In genomic region chr5:133361922-133362321, GRCh38 we compare ENCODE assay signal across 15 cellular contexts.
DNase-seq lines count a peak whose midpoint lies in the region; ATAC-seq, FAIRE-seq and TF ChIP-seq lines count a peak whose summit lies in the region.
"Had no signal": no experiment of that assay in that cellular context is flagged by ENCODE, and none has a peak within 500 bp of the region (broad histone marks: within the 10 kb centered on the region; RNA-seq: fewer than 3 reads in every experiment).

No MANE protein-coding gene starts in this region.

- peaks cover 14% of the 10 kb centered on the region for H3K27me3 Mint-ChIP-seq in neural progenitor cell (ENCODE audit: insufficient read depth, low read depth)

- H3K9ac ChIP-seq in K562 (ENCODE audit: insufficient read depth in 1 of 2, low read depth in 2 of 2, low read length in 2 of 2) (no peak overlapping the region), neural progenitor cell (no peak overlapping the region)

- CTCF ChIA-PET in K562 (lab: Yijun Ruan, JAX; ENCODE audit: low intra/inter-chr PET ratio) = no interaction called here

- no peak for TF ChIP-seq EP300 in K562 (IDR thresholded peaks at IDR 0.05; ENCODE audit: low read length)

- no peak for TF ChIP-seq RAD21 in K562 (CRISPR knock-in tag; conservative IDR thresholded peaks at IDR 0.05 in 1 of 2, IDR thresholded peaks at IDR 0.05 in 1 of 2)

- in situ Hi-C loops in K562 (cut with MboI) = no loop called here

- H3K79me2 ChIP-seq in K562 (ENCODE audit: control insufficient read depth, insufficient read depth, low read length) (no peaks in the 10 kb centered on the region), neural progenitor cell (ENCODE audit: low read depth) (no peaks in the 10 kb centered on the region)

- H2AFZ ChIP-seq in K562 (ENCODE audit: low read depth, low read length) = no peak overlapping the region
- H2AFZ ChIP-seq in neural progenitor cell (replicated peaks) = no peak overlapping the region

- H3K4me1 Mint-ChIP-seq in neural progenitor cell = peaks cover 87% of the 10 kb centered on the region
- H3K4me1 Mint-ChIP-seq: CD4-positive, alpha-beta memory T cell had no signal

- WGBS in heart right ventricle, 2 donors = 74 to 81% methylated on average over 1 of the region's 1 CpG
- WGBS in K562 (ENCODE audit: insufficient coverage, low coverage, missing lambda C conversion rate) = 0% methylated on average over 1 of the region's 1 CpG

- H3K9me3 Mint-ChIP-seq in neural progenitor cell = no peaks in the 10 kb centered on the region
- H3K9me3 Mint-ChIP-seq: CD4-positive, alpha-beta memory T cell; GM23338 had no signal

- H4K20me1 ChIP-seq in K562 (replicated peaks; ENCODE audit: control insufficient read depth, insufficient read depth, low read length) = no peaks in the 10 kb centered on the region
- no peaks in the 10 kb centered on the region for H4K20me1 ChIP-seq in neural progenitor cell (ENCODE audit: low read depth)

- TF ChIP-seq POLR2A in K562 (conservative IDR thresholded peaks at IDR 0.05) = no peak

- DNase-seq in Right ventricle myocardium superior (no peak), heart right ventricle (no peak), K562 (ENCODE audit: extremely low read depth in 1 of 4, low spot score in 3 of 4) (no peak), neural progenitor cell (ENCODE audit: low spot score) (no peak), LoVo (ENCODE audit: low spot score) (no peak), H7 (no peak)
- DNase-seq: C1 segment of cervical spinal cord; CD4-positive, alpha-beta memory T cell; COR-L47; DMS53; GF-D8 had no signal

- POLR2A ChIA-PET in K562 (lab: Yijun Ruan, JAX) = no interaction called here

- no peaks in the 10 kb centered on the region for H3K36me3 Mint-ChIP-seq in neural progenitor cell
- H3K36me3 Mint-ChIP-seq: CD4-positive, alpha-beta memory T cell had no signal

- no peaks in the 10 kb centered on the region for H3K9me1 ChIP-seq in K562 (ENCODE audit: control insufficient read depth, insufficient read depth, low read length)

- H3K27me3 ChIP-seq in heart right ventricle (peaks cover 0 to 39% (median 12%) of the 10 kb centered on the region in 7 donors), K562 (ENCODE audit: control insufficient read depth in 2 of 2, insufficient read depth in 2 of 2, low read length in 2 of 2) (peaks cover 33 to 52% of the 10 kb centered on the region in 2 experiments), neural progenitor cell (no peaks in the 10 kb centered on the region), H7 (ENCODE audit: control insufficient read depth, insufficient read depth, low read length) (no peaks in the 10 kb centered on the region)

- no TSS peak for BruUV-seq in K562 (replicated peaks; lab: Mats Ljungman, UMichigan)

- no peak overlapping the region for H3K4me3 Mint-ChIP-seq in neural progenitor cell
- H3K4me3 Mint-ChIP-seq: CD4-positive, alpha-beta memory T cell; GM23338 had no signal

- FAIRE-seq in K562 (lab: Jason Lieb, UNC) = no peak
- FAIRE-seq: GM12891, GM18507 had no signal

- intact Hi-C loops in Right ventricle myocardium superior (cut with DNase I) (no loop called here), heart right ventricle (cut with DNase I) (no loop called here), K562 (cut with micrococcal nuclease) (loop anchor here (10.0 kb wide), 1 partner anchor 103 kb away; no protein-coding TSS in a partner anchor)

- H3K4me3 ChIP-seq in heart right ventricle (no peak overlapping the region), K562 (no peak overlapping the region), neural progenitor cell (no peak overlapping the region), H7 (ENCODE audit: insufficient read depth, low read depth, low read length) (no peak overlapping the region)
- H3K4me3 ChIP-seq: GM23338, HAP-1 had no signal

- H3K4me2 ChIP-seq in K562 (ENCODE audit: insufficient read depth, low read length) (no peak overlapping the region), neural progenitor cell (peak overlapping the region; percentile 47)
- H3K4me2 ChIP-seq: GM23338 had no signal

- peaks cover 54% of the 10 kb centered on the region for H3F3A ChIP-seq in neural progenitor cell (ENCODE audit: low read depth)

- TF ChIP-seq CTCF in heart right ventricle (IDR thresholded peaks at IDR 0.05) (no peak), K562 (IDR thresholded peaks at IDR 0.05 in 2 of 3, conservative IDR thresholded peaks at IDR 0.05 in 1 of 3; ENCODE audit: insufficient read depth in 2 of 3, low read depth in 1 of 3, low read length in 3 of 3) (no peak), neural progenitor cell (IDR thresholded peaks at IDR 0.05) (no peak)

- H3K4me1 ChIP-seq in heart right ventricle (no peaks in the 10 kb centered on the region), K562 (replicated peaks in 1 of 2; ENCODE audit: control insufficient read depth in 2 of 2, insufficient read depth in 2 of 2, low read length in 2 of 2) (no peaks in the 10 kb centered on the region), neural progenitor cell (peaks cover 79% of the 10 kb centered on the region)
- H3K4me1 ChIP-seq: HAP-1 had no signal

- no peak overlapping the region for H3K27ac Mint-ChIP-seq in neural progenitor cell
- H3K27ac Mint-ChIP-seq: CD4-positive, alpha-beta memory T cell; GM23338 had no signal

- H3K36me3 ChIP-seq in heart right ventricle (no peaks in the 10 kb centered on the region), K562 (ENCODE audit: control insufficient read depth, insufficient read depth, low read length) (no peaks in the 10 kb centered on the region), neural progenitor cell (no peaks in the 10 kb centered on the region), H7 (replicated peaks; ENCODE audit: control insufficient read depth, insufficient read depth, low read length) (no peaks in the 10 kb centered on the region)
- H3K36me3 ChIP-seq: HAP-1 had no signal

- ATAC-seq in Right ventricle myocardium superior (ENCODE audit: poor library complexity) (peak; percentile 53), heart right ventricle (no peak), K562 (no peak)
- ATAC-seq: GM23338 had no signal

- H3K27ac ChIP-seq in heart right ventricle (no peak overlapping the region), K562 (ENCODE audit: extremely low read depth, low read depth, low read length) (no peak overlapping the region), neural progenitor cell (no peak overlapping the region)

- H3K9me3 ChIP-seq in heart right ventricle = no peaks in the 10 kb centered on the region
- no peaks in the 10 kb centered on the region for H3K9me3 ChIP-seq in K562 (replicated peaks; ENCODE audit: control insufficient read depth, insufficient read depth, low read depth, low read length)
- H3K9me3 ChIP-seq in neural progenitor cell (ENCODE audit: low read depth) = no peaks in the 10 kb centered on the region
- H3K9me3 ChIP-seq: HAP-1 had no signal

TF ChIP-seq in K562, 482 proteins besides CTCF, POLR2A, EP300 and RAD21:
- TF ChIP-seq NCOA6 (IDR thresholded peaks at IDR 0.05) (no peak), RFX1 (IDR thresholded peaks at IDR 0.05) (peak; percentile 62), ARID3B (CRISPR knock-in tag; IDR thresholded peaks at IDR 0.05; ENCODE audit: borderline replicate concordance) (no peak), TEAD1 (CRISPR knock-in tag; IDR thresholded peaks at IDR 0.05) (no peak), SPI1 (IDR thresholded peaks at IDR 0.05; ENCODE audit: borderline replicate concordance, low read depth, low read length) (no peak), SP1 (CRISPR knock-in tag; IDR thresholded peaks at IDR 0.05) (no peak)
- TF ChIP-seq, protein P1, sequence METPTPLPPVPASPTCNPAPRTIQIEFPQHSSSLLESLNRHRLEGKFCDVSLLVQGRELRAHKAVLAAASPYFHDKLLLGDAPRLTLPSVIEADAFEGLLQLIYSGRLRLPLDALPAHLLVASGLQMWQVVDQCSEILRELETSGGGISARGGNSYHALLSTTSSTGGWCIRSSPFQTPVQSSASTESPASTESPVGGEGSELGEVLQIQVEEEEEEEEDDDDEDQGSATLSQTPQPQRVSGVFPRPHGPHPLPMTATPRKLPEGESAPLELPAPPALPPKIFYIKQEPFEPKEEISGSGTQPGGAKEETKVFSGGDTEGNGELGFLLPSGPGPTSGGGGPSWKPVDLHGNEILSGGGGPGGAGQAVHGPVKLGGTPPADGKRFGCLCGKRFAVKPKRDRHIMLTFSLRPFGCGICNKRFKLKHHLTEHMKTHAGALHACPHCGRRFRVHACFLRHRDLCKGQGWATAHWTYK (CRISPR knock-in tag; IDR thresholded peaks at IDR 0.05) = no peak
TF ChIP-seq in K562: peak in this region for 1.
